8 cellular contexts compared by ENCODE assay signal in genomic region chr17:74203439-74204240, GRCh38. TPM values are rescaled to one million over a fixed set of nuclear protein-coding genes. Genes with fewer than 3 reads are reported as not detected.
DNase-seq lines count a peak whose midpoint lies in the region; ATAC-seq, FAIRE-seq and TF ChIP-seq lines count a peak whose summit lies in the region.

Gene RPL38 (plus strand): TSS chr17:74203678. CDS start chr17:74203956, 278 bp downstream.

- H3K4me1 ChIP-seq in CD8-positive, alpha-beta T cell (ENCODE audit: insufficient read depth, low read length) = peaks cover 36% of the 10 kb centered on the region
- no peaks in the 10 kb centered on the region for H3K4me1 ChIP-seq in endocrine pancreas (ENCODE audit: control insufficient read depth, insufficient read depth, low read length)
- H3K4me1 ChIP-seq in mesenchymal stem cell (ENCODE audit: control insufficient read depth, insufficient read depth, low read depth, low read length) = peaks cover 18% of the 10 kb centered on the region

- under 1% methylated on average over 53 of the region's 53 CpGs for WGBS in mesenchymal stem cell

- peaks cover 3% of the 10 kb centered on the region for H3K79me1 ChIP-seq in mesenchymal stem cell (replicated peaks; ENCODE audit: low read length, poor library complexity, severe bottlenecking)

- ATAC-seq in CD8-positive, alpha-beta T cell = peak; percentile 93
- peak; percentile 65 for ATAC-seq in GM19455 (IDR thresholded peaks at IDR 0.05; ENCODE audit: unreplicated experiment)

- H3K4me1 Mint-ChIP-seq in CD8-positive, alpha-beta T cell (ENCODE audit: low read depth) = peaks cover 45% of the 10 kb centered on the region

- peak within 1 kb of the TSS; percentile 84 for H3K27ac ChIP-seq in CD8-positive, alpha-beta T cell (ENCODE audit: low read depth, low read length)
- H3K27ac ChIP-seq in mesenchymal stem cell (ENCODE audit: low read length, poor library complexity, severe bottlenecking) = peak within 1 kb of the TSS; percentile 91

- peak within 1 kb of the TSS; percentile 84 to 87 for H3K18ac ChIP-seq in mesenchymal stem cell (ENCODE audit: low read depth in 1 of 2, low read length in 2 of 2)

- intact Hi-C loops in CD8-positive, alpha-beta T cell (cut with DNase I, micrococcal nuclease) = loop anchor here (1.0 to 10.0 kb wide), 5 partner anchors 10 to 1011 kb away; partner anchors contain the start of genes COG1 (in 2 of the 2), TTYH2 (in 2 of the 2) and FDXR (in 1 of the 2)

- H3K36me3 Mint-ChIP-seq in CD8-positive, alpha-beta T cell = peaks cover 43% of the 10 kb centered on the region

- peaks cover 18% of the 10 kb centered on the region for H3K36me3 ChIP-seq in CD8-positive, alpha-beta T cell (ENCODE audit: insufficient read depth, low read length)
- H3K36me3 ChIP-seq in endocrine pancreas (ENCODE audit: control insufficient read depth, insufficient read depth, low read length) = peaks cover 2% of the 10 kb centered on the region
- peaks cover 28 to 38% of the 10 kb centered on the region in 2 experiments for H3K36me3 ChIP-seq in mesenchymal stem cell (ENCODE audit: control insufficient read depth in 1 of 2, insufficient read depth in 2 of 2, low read depth in 1 of 2, low read length in 2 of 2)

- CTCF ChIA-PET in CD8-positive, alpha-beta T cell (lab: Charles Lee) = interaction anchor here (0.7 to 1.9 kb wide), 8 partner anchors 8 to 159 kb away, joined by 3 to 8 read pairs (median 4); partner anchors contain the start of gene BTBD17

- H3K4me2 ChIP-seq in mesenchymal stem cell (ENCODE audit: low read length, poor library complexity, severe bottlenecking) = peak within 1 kb of the TSS; percentile 80

- H3K27me3 ChIP-seq in CD8-positive, alpha-beta T cell (ENCODE audit: insufficient read depth, low read length) = no peaks in the 10 kb centered on the region
- H3K27me3 ChIP-seq in endocrine pancreas (ENCODE audit: control insufficient read depth, insufficient read depth, low read length) (no peaks in the 10 kb centered on the region), mesenchymal stem cell (ENCODE audit: control insufficient read depth in 1 of 2, insufficient read depth in 1 of 2, low read length in 2 of 2) (peaks cover 24 to 32% of the 10 kb centered on the region in 2 experiments)

- TF ChIP-seq CTCF in CD8-positive, alpha-beta T cell (IDR thresholded peaks at IDR 0.05) = peak; percentile 78

- peak within 1 kb of the TSS; percentile 5 for H2AFZ ChIP-seq in mesenchymal stem cell (ENCODE audit: low read depth, low read length)

- peak within 1 kb of the TSS; percentile 96 for H3K4me3 ChIP-seq in CD8-positive, alpha-beta T cell (ENCODE audit: low read depth, low read length)
- H3K4me3 ChIP-seq in endocrine pancreas (ENCODE audit: control insufficient read depth, insufficient read depth, low read length) (peak within 1 kb of the TSS; percentile 74), mesenchymal stem cell (ENCODE audit: insufficient read depth in 1 of 2, low read depth in 1 of 2, low read length in 2 of 2) (peak within 1 kb of the TSS; percentile 77 to 88)

- no peaks in the 10 kb centered on the region for H3K9me3 Mint-ChIP-seq in CD8-positive, alpha-beta T cell

- FAIRE-seq in HTR-8/SVneo (lab: Jason Lieb, UNC) = peak; percentile 96

- H4K91ac ChIP-seq in mesenchymal stem cell (ENCODE audit: low read length) = peak within 1 kb of the TSS; percentile 84

- no peak within 1 kb of the TSS for H2BK15ac ChIP-seq in mesenchymal stem cell (ENCODE audit: low read depth, poor library complexity, severe bottlenecking)

- H2BK5ac ChIP-seq in mesenchymal stem cell (ENCODE audit: low read depth, low read length, poor library complexity, severe bottlenecking) = no peak within 1 kb of the TSS

- H3K27me3 Mint-ChIP-seq in CD8-positive, alpha-beta T cell (ENCODE audit: low read depth) = peaks cover 12% of the 10 kb centered on the region

- H2BK120ac ChIP-seq in mesenchymal stem cell (ENCODE audit: low read depth, low read length) = no peak within 1 kb of the TSS

- no peak within 1 kb of the TSS for H2BK12ac ChIP-seq in mesenchymal stem cell (ENCODE audit: low read length in 2 of 2)

- H3K9ac ChIP-seq in endocrine pancreas (ENCODE audit: control insufficient read depth, insufficient read depth, low read length) (peak within 1 kb of the TSS; percentile 62), mesenchymal stem cell (ENCODE audit: low read length) (peak within 1 kb of the TSS; percentile 98)

- POLR2A ChIA-PET in CD8-positive, alpha-beta T cell (lab: Charles Lee) = interaction anchor here (0.7 to 2.3 kb wide), 2 partner anchors 9 to 12 kb away, joined by 4 to 5 read pairs; partner anchors contain the start of gene TTYH2

- H3K27ac Mint-ChIP-seq in CD8-positive, alpha-beta T cell = peak within 1 kb of the TSS; percentile 97

- no peaks in the 10 kb centered on the region for H3K9me3 ChIP-seq in CD8-positive, alpha-beta T cell (ENCODE audit: low read length)
- H3K9me3 ChIP-seq in endocrine pancreas (ENCODE audit: control insufficient read depth, low read length) (no peaks in the 10 kb centered on the region), mesenchymal stem cell (ENCODE audit: control insufficient read depth, low read length) (no peaks in the 10 kb centered on the region)

- peak; percentile 87 to 97 (median 95) for DNase-seq in CD8-positive, alpha-beta T cell
- DNase-seq in HTR-8/SVneo (ENCODE audit: insufficient read length, low spot score) (peak; percentile 95), NOMO-1 treated with DMSO at 0.1 percent for 48 hours (lab: John Stamatoyannopoulos, UW; ENCODE audit: unreplicated experiment) (peak; percentile 92), mesenchymal stem cell (peak; percentile 98)
- peak; percentile 83 to 98 (median 96) for DNase-seq in activated CD8-positive, alpha-beta memory T cell treated with anti-CD3 and anti-CD28 coated beads for 48 hours (ENCODE audit: low read depth in 2 of 3, low spot score in 2 of 3)
- DNase-seq in stimulated activated CD8-positive, alpha-beta memory T cell treated with anti-CD3 and anti-CD28 coated beads, Interleukin-12 subunit alpha, Interleukin-12 subunit beta, amount 100 ng/mL, for 4 hours (ENCODE audit: low read depth) = peak; percentile 82

- peak within 1 kb of the TSS; percentile 83 for H4K8ac ChIP-seq in mesenchymal stem cell (ENCODE audit: low read length)

- no peak within 1 kb of the TSS for H2AK5ac ChIP-seq in mesenchymal stem cell (ENCODE audit: low read length, severe bottlenecking)

- H3K4me3 Mint-ChIP-seq in CD8-positive, alpha-beta T cell = peak within 1 kb of the TSS; percentile 99

- H3K14ac ChIP-seq in mesenchymal stem cell (ENCODE audit: low read length in 2 of 2) = peak within 1 kb of the TSS; percentile 13 to 67

- H3K4ac ChIP-seq in mesenchymal stem cell (ENCODE audit: low read depth in 1 of 2, low read length in 2 of 2) = peak within 1 kb of the TSS; percentile 76 to 92

- H3K23ac ChIP-seq in mesenchymal stem cell (ENCODE audit: low read length in 2 of 2) = peak within 1 kb of the TSS in 1 of 2 experiments; percentile 23

RNA-seq across cellular contexts. Expression of gene RPL38, which starts in this region (rescaled TPM):
- 1,000 to 10,000 TPM; 2,036 to 2,081 TPM for total RNA-seq in CD8-positive, alpha-beta T cell
- polyA plus RNA-seq in mesenchymal stem cell (2013, experiment 1 of 2) = 3,306 TPM
- polyA plus RNA-seq in mesenchymal stem cell (2013, experiment 2 of 2) = 3,256 TPM

Comparison
In these comparisons a context has a peak if more than half of its experiments do, and no peak if none do; other contexts are left out.
1. Peak in every context shown above with its lines: DNase-seq, ATAC-seq, H3K4me3 ChIP-seq and H3K27ac ChIP-seq.